ENCODE assay signal across 8 cellular contexts in genomic region chr2:153163055-153163454, GRCh38.
A peak's percentile ranks its signal among the peaks of the same experiment; 100 is the strongest.
DNase-seq lines count a peak whose midpoint lies in the region; ATAC-seq and TF ChIP-seq lines count a peak whose summit lies in the region.

No MANE protein-coding gene starts in this region.

- intact Hi-C loops in left colon (cut with DNase I, micrococcal nuclease), result loop anchor here in 1 of 2 donors (10.0 kb wide), 1 partner anchor 312 kb away; the partner anchor contains the start of gene RPRM

- ATAC-seq in HG02938 (IDR thresholded peaks at IDR 0.05; ENCODE audit: unreplicated experiment) (peak; percentile 60), left colon (no peak)
- ATAC-seq in activated CD4-positive, CD25-positive, alpha-beta regulatory T cell treated with anti-CD3 and anti-CD28 coated beads, Interleukin-2, amount 50 U/mL, for 24 hours, result no peak

- DNase-seq in DMS53 treated with DMSO at 0.1 percent for 48 hours (lab: John Stamatoyannopoulos, UW; ENCODE audit: unreplicated experiment) (peak; percentile 3), NCI-H774 (lab: John Stamatoyannopoulos, UW) (peak; percentile 18), fibroblast of mammary gland (ENCODE audit: low read depth) (peak; percentile 28), superior temporal gyrus (ENCODE audit: extremely low spot score) (peak; percentile 62), left colon (no peak), HuH-7.5 (ENCODE audit: low spot score) (no peak)

- no peak overlapping the region for H3K4me3 ChIP-seq in fibroblast of mammary gland (ENCODE audit: control insufficient read depth, low read depth, low read length)

- peak; percentile 33 for TF ChIP-seq CTCF in fibroblast of mammary gland (conservative IDR thresholded peaks at IDR 0.05; ENCODE audit: control insufficient read depth, insufficient read depth, low read depth, low read length)

Comparison
In these comparisons a context has a peak if more than half of its experiments do, and no peak if none do; other contexts are left out.
1. DNase-seq: peak in DMS53 treated with DMSO at 0.1 percent for 48 hours (single experiment), NCI-H774 (single experiment), fibroblast of mammary gland (single experiment) and superior temporal gyrus (single experiment); none in left colon (0 of 2) and HuH-7.5 (single experiment).